ENCODE assay signal across 2 cellular contexts in genomic region chr11:96067160-96067559, GRCh38.
TF ChIP-seq lines count a peak whose summit lies in the region.

No MANE protein-coding gene starts in this region.

TF ChIP-seq in IMR-90, 13 proteins besides CTCF, POLR2A, EP300 and RAD21:
- TF ChIP-seq BHLHE40 (IDR thresholded peaks at IDR 0.05; ENCODE audit: low read depth, low read length): no peak
- TF ChIP-seq RFX5 (IDR thresholded peaks at IDR 0.05; ENCODE audit: low read depth, low read length): no peak
- no peak for TF ChIP-seq NFE2L2 (IDR thresholded peaks at IDR 0.05; ENCODE audit: low read depth, low read length)
- TF ChIP-seq CHD1 (IDR thresholded peaks at IDR 0.05; ENCODE audit: low read depth, low read length): no peak
- no peak for TF ChIP-seq MXI1 (IDR thresholded peaks at IDR 0.05; ENCODE audit: borderline replicate concordance, low read depth, low read length)
- TF ChIP-seq FOS (IDR thresholded peaks at IDR 0.05; ENCODE audit: low read depth, low read length): no peak
- no peak for TF ChIP-seq SMC3 (IDR thresholded peaks at IDR 0.05; ENCODE audit: low read depth, low read length)
- TF ChIP-seq MAFK (IDR thresholded peaks at IDR 0.05; ENCODE audit: low read depth, low read length): no peak
- no peak for TF ChIP-seq RCOR1 (IDR thresholded peaks at IDR 0.05; ENCODE audit: insufficient replicate concordance, low read length)
- no peak for TF ChIP-seq USF2 (IDR thresholded peaks at IDR 0.05; ENCODE audit: low read depth, low read length)
- TF ChIP-seq CEBPB (IDR thresholded peaks at IDR 0.05; ENCODE audit: low read depth, low read length): no peak

TF ChIP-seq in HepG2, 621 proteins besides CTCF, POLR2A, EP300 and RAD21 (continued from another document):
- TF ChIP-seq ZNF768 (CRISPR knock-in tag; IDR thresholded peaks at IDR 0.05): no peak
- TF ChIP-seq GATAD2A (CRISPR knock-in tag; IDR thresholded peaks at IDR 0.05): no peak
- TF ChIP-seq ZNF275 (CRISPR knock-in tag; IDR thresholded peaks at IDR 0.05; ENCODE audit: borderline replicate concordance): no peak
- no peak for TF ChIP-seq ZFP1 (CRISPR knock-in tag; IDR thresholded peaks at IDR 0.05)
- no peak for TF ChIP-seq STAG1 (CRISPR knock-in tag; IDR thresholded peaks at IDR 0.05)
